1 cellular context compared by ENCODE assay signal in the genomic region with DNA sequence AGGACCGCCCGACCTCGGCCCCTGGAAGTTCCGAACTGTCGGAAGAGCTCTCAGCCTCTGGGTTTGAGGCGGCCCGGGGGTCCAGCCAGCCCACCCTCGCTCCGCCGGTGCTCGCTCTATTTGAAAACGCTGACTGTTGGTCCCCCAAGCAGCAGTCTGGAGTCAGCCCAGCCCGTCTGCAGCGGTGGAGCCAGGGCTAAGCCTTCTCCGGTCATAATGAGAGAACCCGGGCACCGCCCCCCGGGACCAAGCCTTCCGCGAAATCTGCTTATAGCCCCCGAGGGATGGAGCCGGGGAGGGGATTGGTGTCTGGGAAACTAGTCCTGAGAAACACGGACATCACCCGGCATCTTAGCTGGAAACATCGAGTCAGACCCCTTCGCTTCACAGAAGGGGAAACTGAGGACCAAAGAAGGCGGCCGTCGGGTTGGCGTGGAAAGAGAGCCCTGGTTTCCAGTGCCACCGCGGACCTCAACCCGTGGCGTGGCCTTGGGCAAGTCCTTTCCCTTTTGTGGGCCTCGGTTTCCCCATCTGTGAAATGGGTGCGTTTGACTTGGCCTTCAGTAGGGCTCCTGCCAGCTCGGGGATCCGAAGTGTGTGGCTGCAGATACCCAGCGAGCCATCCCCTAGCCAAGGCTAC.
A peak's percentile ranks its signal among the peaks of the same experiment; 100 is the strongest.
TF ChIP-seq lines count a peak whose summit lies in the region.

No MANE protein-coding gene starts in this region.

TF ChIP-seq in K562, 482 proteins besides CTCF, POLR2A, EP300 and RAD21 (continued from another document):
- TF ChIP-seq, protein P1, sequence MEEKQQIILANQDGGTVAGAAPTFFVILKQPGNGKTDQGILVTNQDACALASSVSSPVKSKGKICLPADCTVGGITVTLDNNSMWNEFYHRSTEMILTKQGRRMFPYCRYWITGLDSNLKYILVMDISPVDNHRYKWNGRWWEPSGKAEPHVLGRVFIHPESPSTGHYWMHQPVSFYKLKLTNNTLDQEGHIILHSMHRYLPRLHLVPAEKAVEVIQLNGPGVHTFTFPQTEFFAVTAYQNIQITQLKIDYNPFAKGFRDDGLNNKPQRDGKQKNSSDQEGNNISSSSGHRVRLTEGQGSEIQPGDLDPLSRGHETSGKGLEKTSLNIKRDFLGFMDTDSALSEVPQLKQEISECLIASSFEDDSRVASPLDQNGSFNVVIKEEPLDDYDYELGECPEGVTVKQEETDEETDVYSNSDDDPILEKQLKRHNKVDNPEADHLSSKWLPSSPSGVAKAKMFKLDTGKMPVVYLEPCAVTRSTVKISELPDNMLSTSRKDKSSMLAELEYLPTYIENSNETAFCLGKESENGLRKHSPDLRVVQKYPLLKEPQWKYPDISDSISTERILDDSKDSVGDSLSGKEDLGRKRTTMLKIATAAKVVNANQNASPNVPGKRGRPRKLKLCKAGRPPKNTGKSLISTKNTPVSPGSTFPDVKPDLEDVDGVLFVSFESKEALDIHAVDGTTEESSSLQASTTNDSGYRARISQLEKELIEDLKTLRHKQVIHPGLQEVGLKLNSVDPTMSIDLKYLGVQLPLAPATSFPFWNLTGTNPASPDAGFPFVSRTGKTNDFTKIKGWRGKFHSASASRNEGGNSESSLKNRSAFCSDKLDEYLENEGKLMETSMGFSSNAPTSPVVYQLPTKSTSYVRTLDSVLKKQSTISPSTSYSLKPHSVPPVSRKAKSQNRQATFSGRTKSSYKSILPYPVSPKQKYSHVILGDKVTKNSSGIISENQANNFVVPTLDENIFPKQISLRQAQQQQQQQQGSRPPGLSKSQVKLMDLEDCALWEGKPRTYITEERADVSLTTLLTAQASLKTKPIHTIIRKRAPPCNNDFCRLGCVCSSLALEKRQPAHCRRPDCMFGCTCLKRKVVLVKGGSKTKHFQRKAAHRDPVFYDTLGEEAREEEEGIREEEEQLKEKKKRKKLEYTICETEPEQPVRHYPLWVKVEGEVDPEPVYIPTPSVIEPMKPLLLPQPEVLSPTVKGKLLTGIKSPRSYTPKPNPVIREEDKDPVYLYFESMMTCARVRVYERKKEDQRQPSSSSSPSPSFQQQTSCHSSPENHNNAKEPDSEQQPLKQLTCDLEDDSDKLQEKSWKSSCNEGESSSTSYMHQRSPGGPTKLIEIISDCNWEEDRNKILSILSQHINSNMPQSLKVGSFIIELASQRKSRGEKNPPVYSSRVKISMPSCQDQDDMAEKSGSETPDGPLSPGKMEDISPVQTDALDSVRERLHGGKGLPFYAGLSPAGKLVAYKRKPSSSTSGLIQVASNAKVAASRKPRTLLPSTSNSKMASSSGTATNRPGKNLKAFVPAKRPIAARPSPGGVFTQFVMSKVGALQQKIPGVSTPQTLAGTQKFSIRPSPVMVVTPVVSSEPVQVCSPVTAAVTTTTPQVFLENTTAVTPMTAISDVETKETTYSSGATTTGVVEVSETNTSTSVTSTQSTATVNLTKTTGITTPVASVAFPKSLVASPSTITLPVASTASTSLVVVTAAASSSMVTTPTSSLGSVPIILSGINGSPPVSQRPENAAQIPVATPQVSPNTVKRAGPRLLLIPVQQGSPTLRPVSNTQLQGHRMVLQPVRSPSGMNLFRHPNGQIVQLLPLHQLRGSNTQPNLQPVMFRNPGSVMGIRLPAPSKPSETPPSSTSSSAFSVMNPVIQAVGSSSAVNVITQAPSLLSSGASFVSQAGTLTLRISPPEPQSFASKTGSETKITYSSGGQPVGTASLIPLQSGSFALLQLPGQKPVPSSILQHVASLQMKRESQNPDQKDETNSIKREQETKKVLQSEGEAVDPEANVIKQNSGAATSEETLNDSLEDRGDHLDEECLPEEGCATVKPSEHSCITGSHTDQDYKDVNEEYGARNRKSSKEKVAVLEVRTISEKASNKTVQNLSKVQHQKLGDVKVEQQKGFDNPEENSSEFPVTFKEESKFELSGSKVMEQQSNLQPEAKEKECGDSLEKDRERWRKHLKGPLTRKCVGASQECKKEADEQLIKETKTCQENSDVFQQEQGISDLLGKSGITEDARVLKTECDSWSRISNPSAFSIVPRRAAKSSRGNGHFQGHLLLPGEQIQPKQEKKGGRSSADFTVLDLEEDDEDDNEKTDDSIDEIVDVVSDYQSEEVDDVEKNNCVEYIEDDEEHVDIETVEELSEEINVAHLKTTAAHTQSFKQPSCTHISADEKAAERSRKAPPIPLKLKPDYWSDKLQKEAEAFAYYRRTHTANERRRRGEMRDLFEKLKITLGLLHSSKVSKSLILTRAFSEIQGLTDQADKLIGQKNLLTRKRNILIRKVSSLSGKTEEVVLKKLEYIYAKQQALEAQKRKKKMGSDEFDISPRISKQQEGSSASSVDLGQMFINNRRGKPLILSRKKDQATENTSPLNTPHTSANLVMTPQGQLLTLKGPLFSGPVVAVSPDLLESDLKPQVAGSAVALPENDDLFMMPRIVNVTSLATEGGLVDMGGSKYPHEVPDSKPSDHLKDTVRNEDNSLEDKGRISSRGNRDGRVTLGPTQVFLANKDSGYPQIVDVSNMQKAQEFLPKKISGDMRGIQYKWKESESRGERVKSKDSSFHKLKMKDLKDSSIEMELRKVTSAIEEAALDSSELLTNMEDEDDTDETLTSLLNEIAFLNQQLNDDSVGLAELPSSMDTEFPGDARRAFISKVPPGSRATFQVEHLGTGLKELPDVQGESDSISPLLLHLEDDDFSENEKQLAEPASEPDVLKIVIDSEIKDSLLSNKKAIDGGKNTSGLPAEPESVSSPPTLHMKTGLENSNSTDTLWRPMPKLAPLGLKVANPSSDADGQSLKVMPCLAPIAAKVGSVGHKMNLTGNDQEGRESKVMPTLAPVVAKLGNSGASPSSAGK (IDR thresholded peaks at IDR 0.05): no peak
- TF ChIP-seq RBM25 (IDR thresholded peaks at IDR 0.05; ENCODE audit: low read depth, low read length, severe bottlenecking) (peak; percentile 95), WHSC1 (IDR thresholded peaks at IDR 0.05; ENCODE audit: low read length) (no peak), SMARCA5 (IDR thresholded peaks at IDR 0.05) (peak; percentile 95), SRSF3 (IDR thresholded peaks at IDR 0.05; ENCODE audit: insufficient read depth, low read length) (no peak), PTBP1 (IDR thresholded peaks at IDR 0.05; ENCODE audit: low read depth, low read length) (peak; percentile 81; the same call in 1 of the 2 replicates), ADNP (tag; IDR thresholded peaks at IDR 0.05) (peak; percentile 84), DACH1 (IDR thresholded peaks at IDR 0.05; ENCODE audit: partially characterized antibody) (peak; percentile 8), SRF (CRISPR knock-in tag; IDR thresholded peaks at IDR 0.05) (no peak), FOXA1 (IDR thresholded peaks at IDR 0.05; ENCODE audit: borderline replicate concordance) (no peak), CHD4 (IDR thresholded peaks at IDR 0.05; ENCODE audit: insufficient read depth, insufficient replicate concordance, low read depth, low read length, poor library complexity, severe bottlenecking) (peak; percentile 55), BCOR (IDR thresholded peaks at IDR 0.05) (peak; percentile 98), HDAC2 (IDR thresholded peaks at IDR 0.05) (peak; percentile 86), RCOR1 (IDR thresholded peaks at IDR 0.05; ENCODE audit: borderline replicate concordance in 1 of 2, low read depth in 2 of 2, low read length in 2 of 2) (peak in 1 of 2 experiments; percentile 62; a peak in 2 of 4 replicates), ZNF785 (CRISPR knock-in tag; IDR thresholded peaks at IDR 0.05) (no peak)
- TF ChIP-seq, protein P2, sequence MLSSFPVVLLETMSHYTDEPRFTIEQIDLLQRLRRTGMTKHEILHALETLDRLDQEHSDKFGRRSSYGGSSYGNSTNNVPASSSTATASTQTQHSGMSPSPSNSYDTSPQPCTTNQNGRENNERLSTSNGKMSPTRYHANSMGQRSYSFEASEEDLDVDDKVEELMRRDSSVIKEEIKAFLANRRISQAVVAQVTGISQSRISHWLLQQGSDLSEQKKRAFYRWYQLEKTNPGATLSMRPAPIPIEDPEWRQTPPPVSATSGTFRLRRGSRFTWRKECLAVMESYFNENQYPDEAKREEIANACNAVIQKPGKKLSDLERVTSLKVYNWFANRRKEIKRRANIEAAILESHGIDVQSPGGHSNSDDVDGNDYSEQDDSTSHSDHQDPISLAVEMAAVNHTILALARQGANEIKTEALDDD (IDR thresholded peaks at IDR 0.05): no peak
